Comparison of ENCODE assay signal across 1 cellular context in genomic region chr3:63911395-63911900, GRCh38.
TF ChIP-seq lines count a peak whose summit lies in the region.

No MANE protein-coding gene starts in this region.

TF ChIP-seq in GM23338, 12 proteins besides CTCF, POLR2A, EP300 and RAD21 (continued from another document):
- TF ChIP-seq, protein P1, sequence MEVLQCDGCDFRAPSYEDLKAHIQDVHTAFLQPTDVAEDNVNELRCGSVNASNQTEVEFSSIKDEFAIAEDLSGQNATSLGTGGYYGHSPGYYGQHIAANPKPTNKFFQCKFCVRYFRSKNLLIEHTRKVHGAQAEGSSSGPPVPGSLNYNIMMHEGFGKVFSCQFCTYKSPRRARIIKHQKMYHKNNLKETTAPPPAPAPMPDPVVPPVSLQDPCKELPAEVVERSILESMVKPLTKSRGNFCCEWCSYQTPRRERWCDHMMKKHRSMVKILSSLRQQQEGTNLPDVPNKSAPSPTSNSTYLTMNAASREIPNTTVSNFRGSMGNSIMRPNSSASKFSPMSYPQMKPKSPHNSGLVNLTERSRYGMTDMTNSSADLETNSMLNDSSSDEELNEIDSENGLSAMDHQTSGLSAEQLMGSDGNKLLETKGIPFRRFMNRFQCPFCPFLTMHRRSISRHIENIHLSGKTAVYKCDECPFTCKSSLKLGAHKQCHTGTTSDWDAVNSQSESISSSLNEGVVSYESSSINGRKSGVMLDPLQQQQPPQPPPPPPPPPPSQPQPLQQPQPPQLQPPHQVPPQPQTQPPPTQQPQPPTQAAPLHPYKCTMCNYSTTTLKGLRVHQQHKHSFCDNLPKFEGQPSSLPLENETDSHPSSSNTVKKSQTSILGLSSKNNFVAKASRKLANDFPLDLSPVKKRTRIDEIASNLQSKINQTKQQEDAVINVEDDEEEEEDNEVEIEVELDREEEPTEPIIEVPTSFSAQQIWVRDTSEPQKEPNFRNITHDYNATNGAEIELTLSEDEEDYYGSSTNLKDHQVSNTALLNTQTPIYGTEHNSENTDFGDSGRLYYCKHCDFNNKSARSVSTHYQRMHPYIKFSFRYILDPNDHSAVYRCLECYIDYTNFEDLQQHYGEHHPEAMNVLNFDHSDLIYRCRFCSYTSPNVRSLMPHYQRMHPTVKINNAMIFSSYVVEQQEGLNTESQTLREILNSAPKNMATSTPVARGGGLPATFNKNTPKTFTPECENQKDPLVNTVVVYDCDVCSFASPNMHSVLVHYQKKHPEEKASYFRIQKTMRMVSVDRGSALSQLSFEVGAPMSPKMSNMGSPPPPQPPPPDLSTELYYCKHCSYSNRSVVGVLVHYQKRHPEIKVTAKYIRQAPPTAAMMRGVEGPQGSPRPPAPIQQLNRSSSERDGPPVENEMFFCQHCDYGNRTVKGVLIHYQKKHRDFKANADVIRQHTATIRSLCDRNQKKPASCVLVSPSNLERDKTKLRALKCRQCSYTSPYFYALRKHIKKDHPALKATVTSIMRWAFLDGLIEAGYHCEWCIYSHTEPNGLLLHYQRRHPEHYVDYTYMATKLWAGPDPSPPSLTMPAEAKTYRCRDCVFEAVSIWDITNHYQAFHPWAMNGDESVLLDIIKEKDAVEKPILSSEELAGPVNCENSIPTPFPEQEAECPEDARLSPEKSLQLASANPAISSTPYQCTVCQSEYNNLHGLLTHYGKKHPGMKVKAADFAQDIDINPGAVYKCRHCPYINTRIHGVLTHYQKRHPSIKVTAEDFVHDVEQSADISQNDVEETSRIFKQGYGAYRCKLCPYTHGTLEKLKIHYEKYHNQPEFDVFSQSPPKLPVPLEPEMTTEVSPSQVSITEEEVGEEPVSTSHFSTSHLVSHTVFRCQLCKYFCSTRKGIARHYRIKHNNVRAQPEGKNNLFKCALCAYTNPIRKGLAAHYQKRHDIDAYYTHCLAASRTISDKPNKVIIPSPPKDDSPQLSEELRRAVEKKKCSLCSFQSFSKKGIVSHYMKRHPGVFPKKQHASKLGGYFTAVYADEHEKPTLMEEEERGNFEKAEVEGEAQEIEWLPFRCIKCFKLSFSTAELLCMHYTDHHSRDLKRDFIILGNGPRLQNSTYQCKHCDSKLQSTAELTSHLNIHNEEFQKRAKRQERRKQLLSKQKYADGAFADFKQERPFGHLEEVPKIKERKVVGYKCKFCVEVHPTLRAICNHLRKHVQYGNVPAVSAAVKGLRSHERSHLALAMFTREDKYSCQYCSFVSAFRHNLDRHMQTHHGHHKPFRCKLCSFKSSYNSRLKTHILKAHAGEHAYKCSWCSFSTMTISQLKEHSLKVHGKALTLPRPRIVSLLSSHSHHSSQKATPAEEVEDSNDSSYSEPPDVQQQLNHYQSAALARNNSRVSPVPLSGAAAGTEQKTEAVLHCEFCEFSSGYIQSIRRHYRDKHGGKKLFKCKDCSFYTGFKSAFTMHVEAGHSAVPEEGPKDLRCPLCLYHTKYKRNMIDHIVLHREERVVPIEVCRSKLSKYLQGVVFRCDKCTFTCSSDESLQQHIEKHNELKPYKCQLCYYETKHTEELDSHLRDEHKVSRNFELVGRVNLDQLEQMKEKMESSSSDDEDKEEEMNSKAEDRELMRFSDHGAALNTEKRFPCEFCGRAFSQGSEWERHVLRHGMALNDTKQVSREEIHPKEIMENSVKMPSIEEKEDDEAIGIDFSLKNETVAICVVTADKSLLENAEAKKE (CRISPR knock-in tag; IDR thresholded peaks at IDR 0.05): no peak
- TF ChIP-seq ZNF331 (CRISPR knock-in tag; IDR thresholded peaks at IDR 0.05; ENCODE audit: low read depth): no peak
- no peak for TF ChIP-seq EZH2 (IDR thresholded peaks at IDR 0.05; ENCODE audit: low read depth, unreplicated experiment)
- TF ChIP-seq STAT1 (IDR thresholded peaks at IDR 0.05; ENCODE audit: unreplicated experiment): no peak
- no peak for TF ChIP-seq ZNF114 (CRISPR knock-in tag; IDR thresholded peaks at IDR 0.05)
- TF ChIP-seq, protein P2, sequence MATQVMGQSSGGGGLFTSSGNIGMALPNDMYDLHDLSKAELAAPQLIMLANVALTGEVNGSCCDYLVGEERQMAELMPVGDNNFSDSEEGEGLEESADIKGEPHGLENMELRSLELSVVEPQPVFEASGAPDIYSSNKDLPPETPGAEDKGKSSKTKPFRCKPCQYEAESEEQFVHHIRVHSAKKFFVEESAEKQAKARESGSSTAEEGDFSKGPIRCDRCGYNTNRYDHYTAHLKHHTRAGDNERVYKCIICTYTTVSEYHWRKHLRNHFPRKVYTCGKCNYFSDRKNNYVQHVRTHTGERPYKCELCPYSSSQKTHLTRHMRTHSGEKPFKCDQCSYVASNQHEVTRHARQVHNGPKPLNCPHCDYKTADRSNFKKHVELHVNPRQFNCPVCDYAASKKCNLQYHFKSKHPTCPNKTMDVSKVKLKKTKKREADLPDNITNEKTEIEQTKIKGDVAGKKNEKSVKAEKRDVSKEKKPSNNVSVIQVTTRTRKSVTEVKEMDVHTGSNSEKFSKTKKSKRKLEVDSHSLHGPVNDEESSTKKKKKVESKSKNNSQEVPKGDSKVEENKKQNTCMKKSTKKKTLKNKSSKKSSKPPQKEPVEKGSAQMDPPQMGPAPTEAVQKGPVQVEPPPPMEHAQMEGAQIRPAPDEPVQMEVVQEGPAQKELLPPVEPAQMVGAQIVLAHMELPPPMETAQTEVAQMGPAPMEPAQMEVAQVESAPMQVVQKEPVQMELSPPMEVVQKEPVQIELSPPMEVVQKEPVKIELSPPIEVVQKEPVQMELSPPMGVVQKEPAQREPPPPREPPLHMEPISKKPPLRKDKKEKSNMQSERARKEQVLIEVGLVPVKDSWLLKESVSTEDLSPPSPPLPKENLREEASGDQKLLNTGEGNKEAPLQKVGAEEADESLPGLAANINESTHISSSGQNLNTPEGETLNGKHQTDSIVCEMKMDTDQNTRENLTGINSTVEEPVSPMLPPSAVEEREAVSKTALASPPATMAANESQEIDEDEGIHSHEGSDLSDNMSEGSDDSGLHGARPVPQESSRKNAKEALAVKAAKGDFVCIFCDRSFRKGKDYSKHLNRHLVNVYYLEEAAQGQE (IDR thresholded peaks at IDR 0.05; ENCODE audit: unreplicated experiment): no peak
